Comparison of ENCODE assay signal across 27 cellular contexts in genomic region chr4:5162909-5163508, GRCh38.
"Had no signal": no experiment of that assay in that cellular context is flagged by ENCODE, and none has a peak within 500 bp of the region (broad histone marks: within the 10 kb centered on the region; RNA-seq: fewer than 3 reads in every experiment).

No MANE protein-coding gene starts in this region.

- H3K4me2 ChIP-seq: smooth muscle cell had no signal

- ATAC-seq: activated CD8-positive, alpha-beta T cell treated with anti-CD3 and anti-CD28 coated beads, Interleukin-2, amount 10 ng/mL, durations not matched to agents 7 days and 5 days; esophagus mucosa; foreskin keratinocyte; mucosa of descending colon; stimulated activated naive B cell treated with anti-CD40 and anti-IgM and Interleukin-4, amounts not matched to agents 10 μg/mL and 1 μg/mL and 100 μg/mL, for 72 hours; WTC11 had no signal

- H3K9me3 ChIP-seq: ascending aorta, mucosa of descending colon, neutrophil, ovary, prostate gland, stomach, thyroid gland, upper lobe of left lung had no signal

- H3K27ac ChIP-seq: ascending aorta, brain microvascular endothelial cell, foreskin keratinocyte, left ventricle myocardium inferior, neutrophil, ovary, prostate gland, stomach, thyroid gland, upper lobe of left lung had no signal

- H3K9me3 Mint-ChIP-seq: activated naive CD4-positive, alpha-beta T cell treated with anti-CD3 and anti-CD28 coated beads for 36 hours; activated naive CD8-positive, alpha-beta T cell treated with anti-CD3 and anti-CD28 coated beads, Interleukin-2, amount 10 ng/mL, durations not matched to agents 7 days and 5 days; dendritic cell treated with granulocyte-macrophage colony-stimulating factor and Interleukin-4, amounts not matched to agents 40 ng/mL and 50 ng/mL, for 4 days; endodermal cell; nephron; stimulated activated naive B cell treated with anti-CD40 and anti-IgM and Interleukin-4, amounts not matched to agents 10 μg/mL and 1 μg/mL and 100 μg/mL, for 72 hours; WTC11 had no signal

- H3K4me3 ChIP-seq: ascending aorta, left ventricle myocardium inferior, lung, mucosa of descending colon, ovary, prostate gland, smooth muscle cell, stomach, thyroid gland, upper lobe of left lung had no signal

- DNase-seq: activated CD4-positive, alpha-beta T cell treated with anti-CD3 and anti-CD28 coated beads for 1 hour; activated CD8-positive, alpha-beta T cell treated with anti-CD3 and anti-CD28 coated beads, Interleukin-2, amount 10 ng/mL, durations not matched to agents 7 days and 5 days; activated effector memory CD4-positive, alpha-beta T cell treated with Interleukin-2 at 50 U/mL for 16 hours; activated naive CD4-positive, alpha-beta T cell treated with anti-CD3 and anti-CD28 coated beads for 36 hours; activated naive CD8-positive, alpha-beta T cell treated with anti-CD3 and anti-CD28 coated beads, Interleukin-2, amount 10 ng/mL, durations not matched to agents 7 days and 5 days; brain microvascular endothelial cell; central memory CD4-positive, alpha-beta T cell; endodermal cell; left ventricle myocardium inferior; mucosa of descending colon; ovary; stimulated activated CD4-positive, alpha-beta T cell treated with anti-CD3 and anti-CD28 coated beads, Interleukin-1b, Interleukin-23, amount 100 ng/mL, for 48 hours; stimulated activated naive B cell treated with anti-CD40 and anti-IgM and Interleukin-4, amounts not matched to agents 10 μg/mL and 1 μg/mL and 100 μg/mL, for 72 hours; stomach; T-helper 2 cell; thyroid gland; upper lobe of left lung had no signal

- H3K4me1 Mint-ChIP-seq: activated naive CD8-positive, alpha-beta T cell treated with anti-CD3 and anti-CD28 coated beads, Interleukin-2, amount 10 ng/mL, durations not matched to agents 7 days and 5 days; stimulated activated naive B cell treated with anti-CD40 and anti-IgM and Interleukin-4, amounts not matched to agents 10 μg/mL and 1 μg/mL and 100 μg/mL, for 72 hours had no signal

- H3K27me3 ChIP-seq: ascending aorta, brain microvascular endothelial cell, foreskin keratinocyte, neutrophil, ovary, stomach, thyroid gland, upper lobe of left lung had no signal

- H3K36me3 Mint-ChIP-seq: activated naive CD8-positive, alpha-beta T cell treated with anti-CD3 and anti-CD28 coated beads, Interleukin-2, amount 10 ng/mL, durations not matched to agents 7 days and 5 days; stimulated activated naive B cell treated with anti-CD40 and anti-IgM and Interleukin-4, amounts not matched to agents 10 μg/mL and 1 μg/mL and 100 μg/mL, for 72 hours; WTC11 had no signal

- H3K27me3 Mint-ChIP-seq: activated naive CD8-positive, alpha-beta T cell treated with anti-CD3 and anti-CD28 coated beads, Interleukin-2, amount 10 ng/mL, durations not matched to agents 7 days and 5 days; dendritic cell treated with granulocyte-macrophage colony-stimulating factor and Interleukin-4, amounts not matched to agents 40 ng/mL and 50 ng/mL, for 4 days; stimulated activated naive B cell treated with anti-CD40 and anti-IgM and Interleukin-4, amounts not matched to agents 10 μg/mL and 1 μg/mL and 100 μg/mL, for 72 hours had no signal

- H3K36me3 ChIP-seq: ascending aorta, brain microvascular endothelial cell, left ventricle myocardium inferior, neutrophil, ovary, prostate gland, stomach, thyroid gland, upper lobe of left lung had no signal

- H3K4me3 Mint-ChIP-seq: activated CD8-positive, alpha-beta T cell treated with anti-CD3 and anti-CD28 coated beads, Interleukin-2, amount 10 ng/mL, durations not matched to agents 7 days and 5 days; activated naive CD4-positive, alpha-beta T cell treated with anti-CD3 and anti-CD28 coated beads for 36 hours; activated naive CD8-positive, alpha-beta T cell treated with anti-CD3 and anti-CD28 coated beads, Interleukin-2, amount 10 ng/mL, durations not matched to agents 7 days and 5 days; dendritic cell treated with granulocyte-macrophage colony-stimulating factor and Interleukin-4, amounts not matched to agents 40 ng/mL and 50 ng/mL, for 4 days; endodermal cell; nephron; stimulated activated naive B cell treated with anti-CD40 and anti-IgM and Interleukin-4, amounts not matched to agents 10 μg/mL and 1 μg/mL and 100 μg/mL, for 72 hours; WTC11 had no signal

- H3K4me1 ChIP-seq: ascending aorta, left ventricle myocardium inferior, prostate gland, stomach, thyroid gland, upper lobe of left lung had no signal

- H3K27ac Mint-ChIP-seq: activated CD8-positive, alpha-beta T cell treated with anti-CD3 and anti-CD28 coated beads, Interleukin-2, amount 10 ng/mL, durations not matched to agents 7 days and 5 days; activated naive CD4-positive, alpha-beta T cell treated with anti-CD3 and anti-CD28 coated beads for 36 hours; activated naive CD8-positive, alpha-beta T cell treated with anti-CD3 and anti-CD28 coated beads, Interleukin-2, amount 10 ng/mL, durations not matched to agents 7 days and 5 days; dendritic cell treated with granulocyte-macrophage colony-stimulating factor and Interleukin-4, amounts not matched to agents 40 ng/mL and 50 ng/mL, for 4 days; endodermal cell; nephron; stimulated activated naive B cell treated with anti-CD40 and anti-IgM and Interleukin-4, amounts not matched to agents 10 μg/mL and 1 μg/mL and 100 μg/mL, for 72 hours; WTC11 had no signal
